24 cellular contexts compared by ENCODE assay signal in genomic region chrX:11472879-11473278, GRCh38.
"Had no signal": no experiment of that assay in that cellular context is flagged by ENCODE, and none has a peak within 500 bp of the region (broad histone marks: within the 10 kb centered on the region; RNA-seq: fewer than 3 reads in every experiment).

No MANE protein-coding gene starts in this region.

- H3K36me3 ChIP-seq: ovary, stomach, suprapubic skin, uterus had no signal

- H3K4me3 ChIP-seq: coronary artery, hepatocyte, ovary, psoas muscle, stomach, suprapubic skin, uterus had no signal

- H3K27me3 ChIP-seq: hepatocyte, ovary, suprapubic skin, uterus had no signal

- H3K9me3 ChIP-seq: ovary, psoas muscle, stomach, suprapubic skin, uterus had no signal

- H3K27ac ChIP-seq: epithelial cell of prostate, hepatocyte, ovary, psoas muscle, stomach, suprapubic skin, uterus had no signal

- DNase-seq: activated CD4-positive, alpha-beta memory T cell treated with anti-CD3 and anti-CD28 coated beads, Interleukin-2, amount 10 ng/mL, durations not matched to agents 7 days and 5 days; activated CD4-positive, alpha-beta T cell treated with anti-CD3 and anti-CD28 coated beads, Interleukin-2, amount 10 ng/mL, durations not matched to agents 24 days and 14 days; activated effector memory CD4-positive, alpha-beta T cell treated with Interleukin-2 at 50 U/mL for 16 hours; activated naive CD4-positive, alpha-beta T cell treated with anti-CD3 and anti-CD28 coated beads for 36 hours; activated T-cell treated with anti-CD3 and anti-CD28 coated beads, Interleukin-2, amount 50 U/mL, for 72 hours; anterior cingulate cortex; glutamatergic neuron; immature natural killer cell; midbrain; natural killer cell; ovary; psoas muscle; right cardiac atrium; small intestine; stimulated activated CD4-positive, alpha-beta T cell treated with anti-CD3 and anti-CD28 coated beads, Interleukin-15, amount 100 ng/mL, for 24 hours; stomach; trophoblast cell; uterus had no signal

- ATAC-seq: activated T-cell treated with anti-CD3 and anti-CD28 coated beads, Interleukin-2, amount 50 U/mL, for 72 hours; natural killer cell; psoas muscle; stimulated activated memory B cell treated with anti-CD40 and anti-IgM and Interleukin-4, amounts not matched to agents 10 μg/mL and 1 μg/mL and 100 μg/mL, for 72 hours had no signal

- H3K79me2 ChIP-seq: hepatocyte had no signal

- H2AFZ ChIP-seq: hepatocyte had no signal

- FAIRE-seq: frontal cortex, small intestine had no signal

- H3K4me1 ChIP-seq: psoas muscle, suprapubic skin, uterus had no signal

- H3K4me2 ChIP-seq: hepatocyte had no signal
